Comparison of ENCODE assay signal across 16 cellular contexts in genomic region chr5:140608730-140609520, GRCh38.
A peak's percentile ranks its signal among the peaks of the same experiment; 100 is the strongest.
DNase-seq lines count a peak whose midpoint lies in the region; ATAC-seq and TF ChIP-seq lines count a peak whose summit lies in the region.
"Had no signal": no experiment of that assay in that cellular context is flagged by ENCODE, and none has a peak within 500 bp of the region (broad histone marks: within the 10 kb centered on the region; RNA-seq: fewer than 3 reads in every experiment).

No MANE protein-coding gene starts in this region.

- no peaks in the 10 kb centered on the region for H3K27me3 Mint-ChIP-seq in stimulated activated memory B cell treated with anti-CD40 and anti-IgM and Interleukin-4, amounts not matched to agents 10 μg/mL and 1 μg/mL and 100 μg/mL, for 72 hours

- DNase-seq in AML-193 (lab: John Stamatoyannopoulos, UW) (peak; percentile 44 to 49), NB4 (ENCODE audit: low read depth) (peak; percentile 81), epithelial cell of esophagus (ENCODE audit: low read depth) (peak; percentile 71), NCI-H1092 (lab: John Stamatoyannopoulos, UW) (no peak), foreskin fibroblast (no peak)
- DNase-seq: activated CD4-positive, alpha-beta T cell treated with anti-CD3 and anti-CD28 coated beads, Interleukin-2, amount 50 U/mL, for 48 hours; activated naive CD4-positive, alpha-beta T cell treated with anti-CD3 and anti-CD28 coated beads for 36 hours; GOT3; hippocampal formation; midbrain; NCI-H510A treated with DMSO at 0.1 percent for 48 hours; SW 1271 had no signal

- no peaks in the 10 kb centered on the region for H3K9me3 ChIP-seq in mucosa of rectum (ENCODE audit: control insufficient read depth in 2 of 2, low read length in 2 of 2)

- H3K27ac ChIP-seq in mucosa of rectum (ENCODE audit: low read depth in 2 of 2, low read length in 2 of 2): peak overlapping the region; percentile 86 to 89

- no peaks in the 10 kb centered on the region for H3K27me3 ChIP-seq in mucosa of rectum (ENCODE audit: control insufficient read depth in 2 of 2, insufficient read depth in 2 of 2, low read length in 2 of 2)

- H3K4me1 Mint-ChIP-seq in stimulated activated memory B cell treated with anti-CD40 and anti-IgM and Interleukin-4, amounts not matched to agents 10 μg/mL and 1 μg/mL and 100 μg/mL, for 72 hours: peaks cover 17% of the 10 kb centered on the region

- no peaks in the 10 kb centered on the region for H3K9me3 Mint-ChIP-seq in stimulated activated memory B cell treated with anti-CD40 and anti-IgM and Interleukin-4, amounts not matched to agents 10 μg/mL and 1 μg/mL and 100 μg/mL, for 72 hours
- H3K9me3 Mint-ChIP-seq: activated naive CD4-positive, alpha-beta T cell treated with anti-CD3 and anti-CD28 coated beads for 36 hours had no signal

- H3K27ac Mint-ChIP-seq in stimulated activated memory B cell treated with anti-CD40 and anti-IgM and Interleukin-4, amounts not matched to agents 10 μg/mL and 1 μg/mL and 100 μg/mL, for 72 hours: no peak overlapping the region
- H3K27ac Mint-ChIP-seq: activated naive CD4-positive, alpha-beta T cell treated with anti-CD3 and anti-CD28 coated beads for 36 hours had no signal

- H3K4me3 Mint-ChIP-seq in stimulated activated memory B cell treated with anti-CD40 and anti-IgM and Interleukin-4, amounts not matched to agents 10 μg/mL and 1 μg/mL and 100 μg/mL, for 72 hours: no peak overlapping the region
- H3K4me3 Mint-ChIP-seq: activated naive CD4-positive, alpha-beta T cell treated with anti-CD3 and anti-CD28 coated beads for 36 hours had no signal

- H3K9ac ChIP-seq in mucosa of rectum (ENCODE audit: low read depth in 1 of 2, low read length in 2 of 2): no peak overlapping the region

- no peaks in the 10 kb centered on the region for H3K36me3 ChIP-seq in mucosa of rectum (ENCODE audit: control insufficient read depth in 2 of 2, insufficient read depth in 2 of 2, low read length in 2 of 2)

- no peaks in the 10 kb centered on the region for H3K36me3 Mint-ChIP-seq in stimulated activated memory B cell treated with anti-CD40 and anti-IgM and Interleukin-4, amounts not matched to agents 10 μg/mL and 1 μg/mL and 100 μg/mL, for 72 hours

- no peak for TF ChIP-seq POLR2A in NB4 (IDR thresholded peaks at IDR 0.05; ENCODE audit: extremely low read depth, insufficient read length)

- peaks cover 11 to 27% of the 10 kb centered on the region in 2 donors for H3K4me1 ChIP-seq in mucosa of rectum (ENCODE audit: control insufficient read depth in 2 of 2, insufficient read depth in 2 of 2, low read length in 2 of 2)

- H3K4me3 ChIP-seq in NB4 (ENCODE audit: low read depth, low read length) (no peak overlapping the region), epithelial cell of esophagus (ENCODE audit: low read length) (no peak overlapping the region), mucosa of rectum (ENCODE audit: low read length in 2 of 2) (no peak overlapping the region), foreskin fibroblast (ENCODE audit: low read depth in 1 of 2, low read length in 2 of 2) (no peak overlapping the region)
- H3K4me3 ChIP-seq: coronary artery had no signal

- no peak for ATAC-seq in GM19395 (IDR thresholded peaks at IDR 0.05; ENCODE audit: unreplicated experiment)
- no peak for ATAC-seq in stimulated activated memory B cell treated with anti-CD40 and anti-IgM and Interleukin-4, amounts not matched to agents 10 μg/mL and 1 μg/mL and 100 μg/mL, for 72 hours

- TF ChIP-seq CTCF in NB4 (IDR thresholded peaks at IDR 0.05; ENCODE audit: low read depth, low read length) (no peak), epithelial cell of esophagus (IDR thresholded peaks at IDR 0.05; ENCODE audit: insufficient read depth, low read depth, low read length, missing control alignments) (no peak), foreskin fibroblast (IDR thresholded peaks at IDR 0.05; ENCODE audit: low read depth, low read length) (no peak)

Comparison
In these comparisons a context has a peak if more than half of its experiments do, and no peak if none do; other contexts are left out.
1. DNase-seq: peak in AML-193 (2 of 2), NB4 (single experiment) and epithelial cell of esophagus (single experiment); none in NCI-H1092 (single experiment) and foreskin fibroblast (0 of 2).